In the genomic region with DNA sequence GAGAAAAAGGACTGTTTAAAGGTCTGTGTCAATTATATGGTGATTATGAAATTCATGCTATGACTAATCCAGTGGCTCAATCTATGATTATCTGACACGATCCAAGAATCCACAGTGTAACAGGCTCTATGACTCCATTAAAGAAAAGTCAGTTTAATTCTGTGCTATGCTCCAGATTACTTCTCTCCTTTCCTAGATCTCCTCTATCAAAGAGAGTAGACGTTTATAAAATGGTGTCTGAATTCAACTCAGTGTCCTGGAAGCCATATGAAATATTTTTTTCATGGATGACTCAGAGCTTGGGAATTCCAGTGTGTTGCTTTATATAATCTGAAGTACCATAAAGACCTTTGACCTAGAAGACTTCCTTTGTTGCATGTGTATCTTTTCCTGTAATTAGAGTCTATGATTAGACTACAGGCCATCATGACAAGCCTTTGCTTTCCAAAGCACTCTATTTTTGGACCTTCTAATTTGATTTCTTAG, we compare ENCODE assay signal across 10 cellular contexts. TPM values are rescaled to one million over a fixed set of nuclear protein-coding genes. Genes with fewer than 3 reads are reported as not detected.
DNase-seq lines count a peak whose midpoint lies in the region; ATAC-seq and TF ChIP-seq lines count a peak whose summit lies in the region.
"Had no signal": no experiment of that assay in that cellular context is flagged by ENCODE, and none has a peak within 500 bp of the region (broad histone marks: within the 10 kb centered on the region; RNA-seq: fewer than 3 reads in every experiment).

No MANE protein-coding gene starts in this region.

- peak overlapping the region; percentile 40 for H3K27ac Mint-ChIP-seq in Caco-2 (ENCODE audit: unreplicated experiment)
- H3K27ac Mint-ChIP-seq: immature natural killer cell had no signal

- peak in 1 of 2 experiments; percentile 53 for DNase-seq in Caco-2
- peak; percentile 6 for DNase-seq in NCI-H2227 (lab: John Stamatoyannopoulos, UW; ENCODE audit: unreplicated experiment)
- no peak for DNase-seq in epithelial cell of prostate (ENCODE audit: low read depth, low spot score)
- DNase-seq in omental fat pad (ENCODE audit: low spot score): no peak
- no peak for DNase-seq in central memory CD4-positive, alpha-beta T cell
- DNase-seq: NCI-H774 had no signal

- no peaks in the 10 kb centered on the region for H3K27me3 ChIP-seq in Caco-2 (replicated peaks; ENCODE audit: control insufficient read depth, insufficient read depth, low read length)

- intact Hi-C loops in Caco-2 (cut with micrococcal nuclease; ENCODE audit: unreplicated experiment): no loop called here

- H3K9me3 Mint-ChIP-seq in Caco-2 (ENCODE audit: unreplicated experiment): no peaks in the 10 kb centered on the region
- H3K9me3 Mint-ChIP-seq: immature natural killer cell had no signal

- no peaks in the 10 kb centered on the region for H3K27me3 Mint-ChIP-seq in Caco-2 (ENCODE audit: insufficient read depth, unreplicated experiment)

- H3K4me1 ChIP-seq in Caco-2: peaks cover 34% of the 10 kb centered on the region

- H3K4me3 Mint-ChIP-seq in Caco-2 (ENCODE audit: unreplicated experiment): no peak overlapping the region
- H3K4me3 Mint-ChIP-seq: immature natural killer cell had no signal

- H3K4me3 ChIP-seq in Caco-2 (ENCODE audit: low read depth, low read length): no peak overlapping the region

- TF ChIP-seq CTCF in Caco-2 (IDR thresholded peaks at IDR 0.05; ENCODE audit: insufficient read depth in 1 of 2, low read depth in 1 of 2, low read length in 1 of 2, severe bottlenecking in 1 of 2, unreplicated experiment in 1 of 2) (no peak), omental fat pad (IDR thresholded peaks at IDR 0.05) (no peak)

- peak overlapping the region; percentile 81 for H3K27ac ChIP-seq in epithelial cell of prostate

- CTCF ChIA-PET in Caco-2 (lab: Charles Lee): interaction anchor here (1.1 kb wide), 1 partner anchor 55 kb away, joined by 3 read pairs; no protein-coding TSS in a partner anchor

- no peaks in the 10 kb centered on the region for H3K36me3 ChIP-seq in Caco-2 (ENCODE audit: control insufficient read depth, insufficient read depth, low read length)

- POLR2A ChIA-PET in Caco-2 (lab: Charles Lee): interaction anchor here (1.4 kb wide), 1 partner anchor 28 kb away, joined by 3 read pairs; a partner anchor contains a TSS

- H3K36me3 Mint-ChIP-seq in Caco-2 (ENCODE audit: insufficient read depth, unreplicated experiment): no peaks in the 10 kb centered on the region
- H3K36me3 Mint-ChIP-seq: immature natural killer cell had no signal

- ATAC-seq in omental fat pad (ENCODE audit: low FRiP score) (peak; percentile 91), GM18907 (IDR thresholded peaks at IDR 0.05; ENCODE audit: unreplicated experiment) (no peak), HG03175 (IDR thresholded peaks at IDR 0.05; ENCODE audit: unreplicated experiment) (no peak), GM18519 (IDR thresholded peaks at IDR 0.05; ENCODE audit: low FRiP score, unreplicated experiment) (no peak)

- H3K4me1 Mint-ChIP-seq in Caco-2 (ENCODE audit: low read depth, unreplicated experiment): peaks cover 19% of the 10 kb centered on the region
- H3K4me1 Mint-ChIP-seq: immature natural killer cell had no signal

- H3K9me3 ChIP-seq in Caco-2: 0 out of 2 replicates have a peak, but pooled peaks cover 9% of the 10 kb centered on the region

- no TSS peak for BruUV-seq in Caco-2 (replicated peaks; lab: Mats Ljungman, UMichigan)

RNA-seq across cellular contexts. Expression of a gene that starts 27.0 kb away (rescaled TPM):
- total RNA-seq in Caco-2 (2022) (62.4 and 69.5 TPM in 2 replicates), omental fat pad (10 to 100 TPM; 51.9 to 67.8 (median 66.3) TPM)
